Comparison of ENCODE assay signal across 8 cellular contexts in the genomic region with DNA sequence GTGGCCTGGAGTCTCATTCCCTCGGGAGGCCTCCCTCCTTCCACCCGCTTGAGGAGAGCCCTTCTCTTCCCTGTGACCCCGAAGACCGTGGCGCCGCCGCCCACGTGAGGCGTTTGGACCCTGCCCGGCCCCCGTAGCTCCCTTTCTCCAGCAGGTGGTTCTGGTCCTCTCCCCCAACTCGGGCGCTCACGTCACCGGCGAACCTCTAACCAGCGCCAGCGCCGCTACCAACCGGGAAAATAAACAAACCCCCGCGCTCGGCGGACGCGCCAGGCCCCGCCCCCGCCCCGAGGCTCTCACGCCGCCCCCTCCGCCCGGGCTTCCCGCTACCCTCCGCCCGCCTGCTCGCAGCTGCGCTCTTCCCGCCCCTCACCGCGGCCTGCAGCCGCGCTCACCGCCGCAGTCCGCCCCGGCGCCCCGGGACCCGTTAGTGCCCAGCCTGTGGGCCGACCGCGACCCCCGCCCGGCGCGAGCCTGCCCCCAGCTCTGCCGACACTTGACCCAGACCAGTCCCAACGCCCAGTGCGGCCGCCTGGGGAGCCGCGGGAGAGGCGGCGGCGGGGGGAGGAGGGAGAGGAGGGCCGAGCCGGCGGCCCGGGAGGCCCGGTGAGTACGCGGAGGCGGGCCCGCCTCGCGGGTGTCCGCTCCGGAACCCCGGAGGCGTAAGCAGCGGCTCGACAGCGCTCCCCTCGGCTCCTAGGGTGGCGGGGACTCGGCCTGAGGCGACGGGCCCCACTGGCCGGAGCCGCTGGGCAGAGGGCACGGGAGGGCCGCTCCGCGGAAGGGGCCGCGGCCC.
DNase-seq lines count a peak whose midpoint lies in the region; ATAC-seq and FAIRE-seq lines count a peak whose summit lies in the region.
"Not testable (repeated sequence)": the region's sequence is repeated elsewhere in the genome, so short reads cannot be mapped to it uniquely, and the experiment has no call there.

No MANE protein-coding gene starts in this region.

- H3K4me1 Mint-ChIP-seq in stimulated activated naive CD8-positive, alpha-beta T cell treated with anti-CD3 and anti-CD28 coated beads, Interleukin-15, amount 100 ng/mL, for 72 hours, result not testable (repeated sequence)

- H3K27ac Mint-ChIP-seq in stimulated activated naive CD8-positive, alpha-beta T cell treated with anti-CD3 and anti-CD28 coated beads, Interleukin-15, amount 100 ng/mL, for 72 hours, result not testable (repeated sequence)

- H3K27ac ChIP-seq in Karpas-422 (ENCODE audit: low read length), result not testable (repeated sequence)

- H2AFZ ChIP-seq in Karpas-422 (ENCODE audit: low read length), result peak overlapping the region; percentile 91
- peak overlapping the region; percentile 77 for H2AFZ ChIP-seq in neuron (ENCODE audit: low read depth, low read length)

- H3K36me3 ChIP-seq in Karpas-422 (ENCODE audit: insufficient read depth, low read length), result not testable (repeated sequence)
- H3K36me3 ChIP-seq in neuron (ENCODE audit: insufficient read depth, low read length), result peaks cover 15% of the 10 kb centered on the region

- peaks cover 14% of the 10 kb centered on the region for H3K4me1 ChIP-seq in Karpas-422 (ENCODE audit: low read length)
- not testable (repeated sequence) for H3K4me1 ChIP-seq in neuron (ENCODE audit: insufficient read depth, low read length)

- peak overlapping the region; percentile 96 for H3K4me2 ChIP-seq in Karpas-422 (ENCODE audit: low read depth, low read length, poor library complexity, severe bottlenecking)

- H3K4me3 Mint-ChIP-seq in stimulated activated naive CD8-positive, alpha-beta T cell treated with anti-CD3 and anti-CD28 coated beads, Interleukin-15, amount 100 ng/mL, for 72 hours, result peak overlapping the region in 1 of 2 donors; percentile 81

- H3K4me3 ChIP-seq in Karpas-422 (ENCODE audit: low read length) (peak overlapping the region; percentile 79), neuron (ENCODE audit: low read length) (peak overlapping the region; percentile 93)

- H3K9ac ChIP-seq in Karpas-422 (ENCODE audit: low read length), result peak overlapping the region; percentile 79

- not testable (repeated sequence) for H3K79me2 ChIP-seq in Karpas-422 (ENCODE audit: low read length)

- DNase-seq in ELR (ENCODE audit: low read depth), result peak; percentile 69
- peak; percentile 10 for DNase-seq in GOT3 (lab: John Stamatoyannopoulos, UW)
- peak; percentile 82 for DNase-seq in Karpas-422
- DNase-seq in SHP77 (lab: John Stamatoyannopoulos, UW), result peak; percentile 23 to 55
- DNase-seq in activated gamma-delta T cell treated with Interleukin-2 at 50 U/mL for 16 hours, result peak; percentile 65
- DNase-seq in frontal cortex (ENCODE audit: low spot score in 2 of 2), result peak; percentile 65 to 74
- DNase-seq in stimulated activated naive CD8-positive, alpha-beta T cell treated with anti-CD3 and anti-CD28 coated beads, Interleukin-15, amount 100 ng/mL, for 72 hours, result peak; percentile 65 to 77

- peak; percentile 86 for ATAC-seq in stimulated activated naive CD8-positive, alpha-beta T cell treated with anti-CD3 and anti-CD28 coated beads, Interleukin-15, amount 100 ng/mL, for 72 hours

- FAIRE-seq in frontal cortex (lab: Jason Lieb, UNC), result not testable (repeated sequence)

- H3K27me3 Mint-ChIP-seq in stimulated activated naive CD8-positive, alpha-beta T cell treated with anti-CD3 and anti-CD28 coated beads, Interleukin-15, amount 100 ng/mL, for 72 hours, result not testable (repeated sequence)

- not testable (repeated sequence) for H3K9me2 ChIP-seq in Karpas-422 (replicated peaks; ENCODE audit: insufficient read depth, low read length)

- H3K27me3 ChIP-seq in Karpas-422 (ENCODE audit: low read length); neuron (ENCODE audit: insufficient read depth, low read length): not testable (repeated sequence)

- not testable (repeated sequence) for H4K20me1 ChIP-seq in Karpas-422 (ENCODE audit: insufficient read depth, low read depth, low read length)

- H3K9me3 ChIP-seq in Karpas-422 (ENCODE audit: low read length); neuron (ENCODE audit: low read length): not testable (repeated sequence)

- not testable (repeated sequence) for H3K9me3 Mint-ChIP-seq in stimulated activated naive CD8-positive, alpha-beta T cell treated with anti-CD3 and anti-CD28 coated beads, Interleukin-15, amount 100 ng/mL, for 72 hours

Comparison
In these comparisons a context has a peak if more than half of its experiments do, and no peak if none do; other contexts are left out.
1. DNase-seq: peak in every context shown above with its lines; median percentile 82 in Karpas-422; 71 in stimulated activated naive CD8-positive, alpha-beta T cell treated with anti-CD3 and anti-CD28 coated beads, Interleukin-15, amount 100 ng/mL, for 72 hours; 70 in frontal cortex; 69 in ELR; 65 in activated gamma-delta T cell treated with Interleukin-2 at 50 U/mL for 16 hours; 39 in SHP77; 10 in GOT3.